Comparison of ENCODE assay signal across 16 cellular contexts in the genomic region with DNA sequence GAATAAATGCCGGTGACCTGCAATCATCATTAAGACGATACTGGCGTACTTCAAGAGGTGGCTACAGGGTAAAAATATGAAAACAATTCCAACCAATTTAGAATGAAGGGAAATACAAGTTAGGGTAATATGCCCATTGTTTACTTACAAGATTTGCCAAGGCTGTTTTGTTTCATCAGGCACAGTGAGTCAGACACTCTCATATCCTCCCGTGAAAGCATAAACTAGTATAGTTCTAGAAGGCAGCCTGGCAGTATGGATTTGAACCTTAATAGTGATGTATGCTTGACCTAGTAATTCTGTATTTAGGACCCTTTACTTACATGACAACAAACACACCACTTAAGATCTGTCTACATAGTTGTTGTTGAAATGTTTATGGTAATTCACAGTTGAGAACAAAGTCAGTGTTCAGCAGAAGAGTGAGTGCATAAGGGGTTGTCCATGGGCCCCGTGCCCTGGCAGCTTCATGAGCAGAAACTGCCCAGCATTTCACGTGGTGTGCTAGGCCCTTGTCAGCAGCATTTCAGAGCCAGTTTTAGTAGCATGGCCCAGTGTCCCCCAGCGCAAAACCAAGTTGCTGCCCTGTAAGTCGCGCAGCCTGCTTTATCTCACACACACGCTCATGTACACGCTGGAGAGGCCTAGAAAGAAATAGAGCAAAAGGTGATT.
DNase-seq lines count a peak whose midpoint lies in the region; ATAC-seq and TF ChIP-seq lines count a peak whose summit lies in the region.
"Had no signal": no experiment of that assay in that cellular context is flagged by ENCODE, and none has a peak within 500 bp of the region (broad histone marks: within the 10 kb centered on the region; RNA-seq: fewer than 3 reads in every experiment).

No MANE protein-coding gene starts in this region.

- no peak overlapping the region for H3K4me3 ChIP-seq in endodermal cell (ENCODE audit: low read length)
- H3K4me3 ChIP-seq: prostate gland, thoracic aorta had no signal

- H3K36me3 ChIP-seq in endodermal cell (ENCODE audit: control insufficient read depth, insufficient read depth, low read length): peaks cover 89% of the 10 kb centered on the region

- H3K27me3 ChIP-seq in endodermal cell (ENCODE audit: control insufficient read depth, insufficient read depth, low read length, poor library complexity, severe bottlenecking) (no peaks in the 10 kb centered on the region), foreskin keratinocyte (no peaks in the 10 kb centered on the region)

- H3K27ac ChIP-seq in endodermal cell (ENCODE audit: low read depth, low read length): no peak overlapping the region
- H3K27ac ChIP-seq in substantia nigra (ENCODE audit: low read depth, low read length, poor library complexity, severe bottlenecking): peak overlapping the region; percentile 76
- no peak overlapping the region for H3K27ac ChIP-seq in foreskin keratinocyte
- H3K27ac ChIP-seq: prostate gland, thoracic aorta had no signal

- DNase-seq in activated CD8-positive, alpha-beta T cell treated with anti-CD3 and anti-CD28 coated beads for 36 hours: no peak
- no peak for DNase-seq in activated CD8-positive, alpha-beta T cell treated with anti-CD3 and anti-CD28 coated beads, Interleukin-2, amount 10 ng/mL, durations not matched to agents 7 days and 5 days
- no peak for DNase-seq in endodermal cell
- DNase-seq in hippocampal formation (lab: John Stamatoyannopoulos, UW): peak; percentile 71 to 91
- peak in 47 of 49 donors; percentile 9 to 88 (median 62) for DNase-seq in substantia nigra (lab: John Stamatoyannopoulos, UW)
- no peak for DNase-seq in NCI-H1694 (lab: John Stamatoyannopoulos, UW)
- no peak for DNase-seq in NCI-H526 (lab: John Stamatoyannopoulos, UW)
- DNase-seq in foreskin keratinocyte: no peak
- DNase-seq: 8988T; activated CD8-positive, alpha-beta memory T cell treated with anti-CD3 and anti-CD28 coated beads, Interleukin-2, amount 50 U/mL, for 48 hours; DMS53; OCI-M1 had no signal

- CTCF ChIA-PET in activated CD8-positive, alpha-beta T cell treated with anti-CD3 and anti-CD28 coated beads for 36 hours (lab: Charles Lee): no interaction called here
- CTCF ChIA-PET in activated CD8-positive, alpha-beta T cell treated with anti-CD3 and anti-CD28 coated beads, Interleukin-2, amount 10 ng/mL, durations not matched to agents 7 days and 5 days (lab: Charles Lee): no interaction called here

- H3K27ac Mint-ChIP-seq in activated CD8-positive, alpha-beta T cell treated with anti-CD3 and anti-CD28 coated beads for 36 hours: peak overlapping the region; percentile 9
- H3K27ac Mint-ChIP-seq in activated CD8-positive, alpha-beta T cell treated with anti-CD3 and anti-CD28 coated beads, Interleukin-2, amount 10 ng/mL, durations not matched to agents 7 days and 5 days: no peak overlapping the region
- peak overlapping the region; percentile 48 for H3K27ac Mint-ChIP-seq in endodermal cell

- intact Hi-C loops in activated CD8-positive, alpha-beta T cell treated with anti-CD3 and anti-CD28 coated beads for 36 hours (cut with micrococcal nuclease): no loop called here

- peaks cover 26% of the 10 kb centered on the region for H3K36me3 Mint-ChIP-seq in activated CD8-positive, alpha-beta T cell treated with anti-CD3 and anti-CD28 coated beads for 36 hours (ENCODE audit: low read depth)
- H3K36me3 Mint-ChIP-seq in activated CD8-positive, alpha-beta T cell treated with anti-CD3 and anti-CD28 coated beads, Interleukin-2, amount 10 ng/mL, durations not matched to agents 7 days and 5 days (ENCODE audit: low read depth): peaks cover 67% of the 10 kb centered on the region
- H3K36me3 Mint-ChIP-seq in endodermal cell (ENCODE audit: low read depth): peaks cover 78% of the 10 kb centered on the region

- ATAC-seq in activated CD8-positive, alpha-beta T cell treated with anti-CD3 and anti-CD28 coated beads for 36 hours: no peak
- ATAC-seq in activated CD8-positive, alpha-beta T cell treated with anti-CD3 and anti-CD28 coated beads, Interleukin-2, amount 10 ng/mL, durations not matched to agents 7 days and 5 days: no peak
- ATAC-seq in foreskin keratinocyte: no peak
- ATAC-seq: HCT116 had no signal

- WGBS in endodermal cell (ENCODE audit: insufficient coverage in 1 of 2, insufficient read length in 1 of 2), 2 experiments: 97 to 99% methylated on average over 10 to 11 of the region's 11 CpGs

- no peaks in the 10 kb centered on the region for H3K27me3 Mint-ChIP-seq in activated CD8-positive, alpha-beta T cell treated with anti-CD3 and anti-CD28 coated beads for 36 hours
- H3K27me3 Mint-ChIP-seq in activated CD8-positive, alpha-beta T cell treated with anti-CD3 and anti-CD28 coated beads, Interleukin-2, amount 10 ng/mL, durations not matched to agents 7 days and 5 days (ENCODE audit: low read depth): no peaks in the 10 kb centered on the region
- H3K27me3 Mint-ChIP-seq in endodermal cell (ENCODE audit: insufficient read depth): no peaks in the 10 kb centered on the region
- H3K27me3 Mint-ChIP-seq: brain had no signal

- no peaks in the 10 kb centered on the region for H3K9me3 ChIP-seq in endodermal cell (ENCODE audit: control insufficient read depth, low read length)
- H3K9me3 ChIP-seq: prostate gland, thoracic aorta had no signal

- H3K9ac ChIP-seq in endodermal cell (ENCODE audit: extremely low read depth, low read length, poor library complexity, severe bottlenecking): no peak overlapping the region

- no peak for TF ChIP-seq CTCF in activated CD8-positive, alpha-beta T cell treated with anti-CD3 and anti-CD28 coated beads for 36 hours (IDR thresholded peaks at IDR 0.05)
- no peak for TF ChIP-seq CTCF in endodermal cell (conservative IDR thresholded peaks at IDR 0.05)
- no peak for TF ChIP-seq CTCF in foreskin keratinocyte (conservative IDR thresholded peaks at IDR 0.05)

- no peak overlapping the region for H3K4me3 Mint-ChIP-seq in activated CD8-positive, alpha-beta T cell treated with anti-CD3 and anti-CD28 coated beads for 36 hours
- H3K4me3 Mint-ChIP-seq in activated CD8-positive, alpha-beta T cell treated with anti-CD3 and anti-CD28 coated beads, Interleukin-2, amount 10 ng/mL, durations not matched to agents 7 days and 5 days: no peak overlapping the region
- H3K4me3 Mint-ChIP-seq in endodermal cell: no peak overlapping the region
- H3K4me3 Mint-ChIP-seq: brain had no signal

- no peaks in the 10 kb centered on the region for H3K9me3 Mint-ChIP-seq in activated CD8-positive, alpha-beta T cell treated with anti-CD3 and anti-CD28 coated beads for 36 hours
- H3K9me3 Mint-ChIP-seq in activated CD8-positive, alpha-beta T cell treated with anti-CD3 and anti-CD28 coated beads, Interleukin-2, amount 10 ng/mL, durations not matched to agents 7 days and 5 days (ENCODE audit: insufficient read depth): no peaks in the 10 kb centered on the region
- no peaks in the 10 kb centered on the region for H3K9me3 Mint-ChIP-seq in endodermal cell
- H3K9me3 Mint-ChIP-seq: brain had no signal

- no peaks in the 10 kb centered on the region for H3K4me1 Mint-ChIP-seq in activated CD8-positive, alpha-beta T cell treated with anti-CD3 and anti-CD28 coated beads for 36 hours (ENCODE audit: low read depth)
- H3K4me1 Mint-ChIP-seq in activated CD8-positive, alpha-beta T cell treated with anti-CD3 and anti-CD28 coated beads, Interleukin-2, amount 10 ng/mL, durations not matched to agents 7 days and 5 days (ENCODE audit: low read depth): no peaks in the 10 kb centered on the region
- no peaks in the 10 kb centered on the region for H3K4me1 Mint-ChIP-seq in endodermal cell
- H3K4me1 Mint-ChIP-seq: brain had no signal

- POLR2A ChIA-PET in activated CD8-positive, alpha-beta T cell treated with anti-CD3 and anti-CD28 coated beads for 36 hours (lab: Charles Lee): no interaction called here
- POLR2A ChIA-PET in activated CD8-positive, alpha-beta T cell treated with anti-CD3 and anti-CD28 coated beads, Interleukin-2, amount 10 ng/mL, durations not matched to agents 7 days and 5 days (lab: Charles Lee): no interaction called here

- H3K4me1 ChIP-seq in endodermal cell (ENCODE audit: control insufficient read depth, insufficient read depth, low read length) (no peaks in the 10 kb centered on the region), foreskin keratinocyte (no peaks in the 10 kb centered on the region)
- H3K4me1 ChIP-seq: prostate gland had no signal

Comparison
In these comparisons a context has a peak if more than half of its experiments do, and no peak if none do; other contexts are left out.
1. DNase-seq: peak in hippocampal formation (2 of 2) and substantia nigra (47 of 49); none in activated CD8-positive, alpha-beta T cell treated with anti-CD3 and anti-CD28 coated beads for 36 hours (single experiment), activated CD8-positive, alpha-beta T cell treated with anti-CD3 and anti-CD28 coated beads, Interleukin-2, amount 10 ng/mL, durations not matched to agents 7 days and 5 days (single experiment), endodermal cell (single experiment), NCI-H1694 (single experiment), NCI-H526 (0 of 2) and foreskin keratinocyte (0 of 2).